35 cellular contexts compared by ENCODE assay signal in genomic region chr14:48243900-48244299, GRCh38.
"Had no signal": no experiment of that assay in that cellular context is flagged by ENCODE, and none has a peak within 500 bp of the region (broad histone marks: within the 10 kb centered on the region; RNA-seq: fewer than 3 reads in every experiment).

No MANE protein-coding gene starts in this region.

- H3K4me3 ChIP-seq: MG63 had no signal

- H3K36me3 ChIP-seq: MG63 had no signal

- DNase-seq: Karpas-422, Kasumi-1, MG63, MM.1S, MV-4-11, NCI-H1048, NCI-H1092, NCI-H1092 treated with DMSO at 0.1 percent for 48 hours, NCI-H1105, NCI-H1105 treated with DMSO at 0.1 percent for 48 hours, NCI-H1417, NCI-H1417 treated with DMSO at 0.1 percent for 48 hours, NCI-H1436, NCI-H1436 treated with DMSO at 0.1 percent for 48 hours, NCI-H146, NCI-H1694, NCI-H1694 treated with DMSO at 0.1 percent for 48 hours, NCI-H187, NCI-H187 treated with DMSO at 0.1 percent for 48 hours, NCI-H1930, NCI-H2029, NCI-H2029 treated with DMSO at 0.1 percent for 48 hours, NCI-H2081, NCI-H2081 treated with DMSO at 0.1 percent for 48 hours, NCI-H2107, NCI-H2171, NCI-H2171 treated with DMSO at 0.1 percent for 48 hours, NCI-H2227 treated with DMSO at 0.1 percent for 48 hours, NCI-H226, NCI-H345, NCI-H446, NCI-H446 treated with DMSO at 0.1 percent for 48 hours, NCI-H510A, NCI-H510A treated with DMSO at 0.1 percent for 48 hours, NCI-H524 had no signal

- H3K27me3 ChIP-seq: MG63 had no signal

- H3K9me3 ChIP-seq: MG63 had no signal
